In genomic region chr7:20064181-20064970, GRCh38 we compare ENCODE assay signal across 15 cellular contexts.
DNase-seq lines count a peak whose midpoint lies in the region; ATAC-seq and TF ChIP-seq lines count a peak whose summit lies in the region.
"Had no signal": no experiment of that assay in that cellular context is flagged by ENCODE, and none has a peak within 500 bp of the region (broad histone marks: within the 10 kb centered on the region; RNA-seq: fewer than 3 reads in every experiment).

No MANE protein-coding gene starts in this region.

- H3K36me3 Mint-ChIP-seq in GM23338 (ENCODE audit: low read depth), result peaks cover 61% of the 10 kb centered on the region

- TF ChIP-seq CTCF in GM23338 (conservative IDR thresholded peaks at IDR 0.05; ENCODE audit: low read depth in 2 of 2), result no peak
- no peak for TF ChIP-seq CTCF in suprapubic skin (IDR thresholded peaks at IDR 0.05)

- H3F3A ChIP-seq in GM23338 (replicated peaks; ENCODE audit: low read depth), result no peaks in the 10 kb centered on the region

- H3K9me3 ChIP-seq in suprapubic skin, result peaks cover 7% of the 10 kb centered on the region
- H3K9me3 ChIP-seq: HAP-1, lower lobe of right lung, upper lobe of right lung had no signal

- no peak for TF ChIP-seq EP300 in suprapubic skin (IDR thresholded peaks at IDR 0.05)

- no peak overlapping the region for H3K27ac Mint-ChIP-seq in GM23338

- 78% methylated on average over 5 of the region's 5 CpGs for WGBS in suprapubic skin

- H2AFZ ChIP-seq in GM23338, result no peak overlapping the region

- H3K9me3 Mint-ChIP-seq in GM23338, result peaks cover 40% of the 10 kb centered on the region

- TF ChIP-seq POLR2A in suprapubic skin (IDR thresholded peaks at IDR 0.05), result no peak

- H3K9me2 ChIP-seq in GM23338 (ENCODE audit: insufficient read depth), result no peaks in the 10 kb centered on the region

- no peak overlapping the region for H3K4me2 ChIP-seq in GM23338

- no peak for ATAC-seq in GM23338
- ATAC-seq: upper lobe of right lung had no signal

- H3K27me3 ChIP-seq in GM23338 (ENCODE audit: insufficient read depth) (no peaks in the 10 kb centered on the region), suprapubic skin (no peaks in the 10 kb centered on the region)
- H3K27me3 ChIP-seq: upper lobe of right lung had no signal

- H3K4me1 ChIP-seq in GM23338 (ENCODE audit: insufficient read depth) (peaks cover 13% of the 10 kb centered on the region; the same call in 1 of the 2 replicates), suprapubic skin (no peaks in the 10 kb centered on the region)
- H3K4me1 ChIP-seq: lower lobe of right lung, upper lobe of right lung had no signal

- DNase-seq in AG08395 (ENCODE audit: low spot score) (peak; percentile 58), GM23338 (ENCODE audit: low spot score) (no peak), amniotic epithelial cell (ENCODE audit: low read depth) (peak; percentile 48), islet precursor cell (peak; percentile 60), suprapubic skin (ENCODE audit: low spot score in 2 of 2) (no peak), superior temporal gyrus (ENCODE audit: extremely low spot score) (no peak), cerebellar nuclear complex (lab: John Stamatoyannopoulos, UW) (no peak), MV-4-11 (lab: John Stamatoyannopoulos, UW) (no peak)
- DNase-seq: ACHN; activated CD4-positive, CD25-positive, alpha-beta regulatory T cell treated with anti-CD3 and anti-CD28 coated beads, Interleukin-2, amount 50 U/mL, for 72 hours; effector memory CD4-positive, alpha-beta T cell; lower lobe of right lung; NCI-H1694; upper lobe of right lung had no signal

- peak overlapping the region; percentile 55; the same call in 1 of the 2 replicates for H3K27ac ChIP-seq in GM23338 (ENCODE audit: low read depth)
- H3K27ac ChIP-seq in suprapubic skin, result no peak overlapping the region
- H3K27ac ChIP-seq: lower lobe of right lung, upper lobe of right lung had no signal

- peaks cover 85% of the 10 kb centered on the region for H3K79me2 ChIP-seq in GM23338 (replicated peaks; ENCODE audit: insufficient read depth)

- H3K4me3 ChIP-seq in GM23338 (no peak overlapping the region), suprapubic skin (no peak overlapping the region)
- H3K4me3 ChIP-seq: HAP-1, lower lobe of right lung, upper lobe of right lung had no signal

- no peaks in the 10 kb centered on the region for H4K20me1 ChIP-seq in GM23338 (replicated peaks; ENCODE audit: insufficient read depth)

- H3K4me3 Mint-ChIP-seq in GM23338, result no peak overlapping the region

- peaks cover 12% of the 10 kb centered on the region for H3K4me1 Mint-ChIP-seq in GM23338

- H3K36me3 ChIP-seq in GM23338 (ENCODE audit: insufficient read depth) (peaks cover 6% of the 10 kb centered on the region; the same call in 1 of the 2 replicates), suprapubic skin (no peaks in the 10 kb centered on the region)
- H3K36me3 ChIP-seq: HAP-1, lower lobe of right lung, upper lobe of right lung had no signal

- H3K27me3 Mint-ChIP-seq in GM23338 (ENCODE audit: insufficient read depth, low read depth, poor library complexity), result no peaks in the 10 kb centered on the region

TF ChIP-seq in GM23338, 12 proteins besides CTCF, POLR2A, EP300 and RAD21:
- TF ChIP-seq STAT1 (IDR thresholded peaks at IDR 0.05; ENCODE audit: unreplicated experiment) (no peak), REST (IDR thresholded peaks at IDR 0.05; ENCODE audit: unreplicated experiment) (no peak)
- TF ChIP-seq, protein P1, sequence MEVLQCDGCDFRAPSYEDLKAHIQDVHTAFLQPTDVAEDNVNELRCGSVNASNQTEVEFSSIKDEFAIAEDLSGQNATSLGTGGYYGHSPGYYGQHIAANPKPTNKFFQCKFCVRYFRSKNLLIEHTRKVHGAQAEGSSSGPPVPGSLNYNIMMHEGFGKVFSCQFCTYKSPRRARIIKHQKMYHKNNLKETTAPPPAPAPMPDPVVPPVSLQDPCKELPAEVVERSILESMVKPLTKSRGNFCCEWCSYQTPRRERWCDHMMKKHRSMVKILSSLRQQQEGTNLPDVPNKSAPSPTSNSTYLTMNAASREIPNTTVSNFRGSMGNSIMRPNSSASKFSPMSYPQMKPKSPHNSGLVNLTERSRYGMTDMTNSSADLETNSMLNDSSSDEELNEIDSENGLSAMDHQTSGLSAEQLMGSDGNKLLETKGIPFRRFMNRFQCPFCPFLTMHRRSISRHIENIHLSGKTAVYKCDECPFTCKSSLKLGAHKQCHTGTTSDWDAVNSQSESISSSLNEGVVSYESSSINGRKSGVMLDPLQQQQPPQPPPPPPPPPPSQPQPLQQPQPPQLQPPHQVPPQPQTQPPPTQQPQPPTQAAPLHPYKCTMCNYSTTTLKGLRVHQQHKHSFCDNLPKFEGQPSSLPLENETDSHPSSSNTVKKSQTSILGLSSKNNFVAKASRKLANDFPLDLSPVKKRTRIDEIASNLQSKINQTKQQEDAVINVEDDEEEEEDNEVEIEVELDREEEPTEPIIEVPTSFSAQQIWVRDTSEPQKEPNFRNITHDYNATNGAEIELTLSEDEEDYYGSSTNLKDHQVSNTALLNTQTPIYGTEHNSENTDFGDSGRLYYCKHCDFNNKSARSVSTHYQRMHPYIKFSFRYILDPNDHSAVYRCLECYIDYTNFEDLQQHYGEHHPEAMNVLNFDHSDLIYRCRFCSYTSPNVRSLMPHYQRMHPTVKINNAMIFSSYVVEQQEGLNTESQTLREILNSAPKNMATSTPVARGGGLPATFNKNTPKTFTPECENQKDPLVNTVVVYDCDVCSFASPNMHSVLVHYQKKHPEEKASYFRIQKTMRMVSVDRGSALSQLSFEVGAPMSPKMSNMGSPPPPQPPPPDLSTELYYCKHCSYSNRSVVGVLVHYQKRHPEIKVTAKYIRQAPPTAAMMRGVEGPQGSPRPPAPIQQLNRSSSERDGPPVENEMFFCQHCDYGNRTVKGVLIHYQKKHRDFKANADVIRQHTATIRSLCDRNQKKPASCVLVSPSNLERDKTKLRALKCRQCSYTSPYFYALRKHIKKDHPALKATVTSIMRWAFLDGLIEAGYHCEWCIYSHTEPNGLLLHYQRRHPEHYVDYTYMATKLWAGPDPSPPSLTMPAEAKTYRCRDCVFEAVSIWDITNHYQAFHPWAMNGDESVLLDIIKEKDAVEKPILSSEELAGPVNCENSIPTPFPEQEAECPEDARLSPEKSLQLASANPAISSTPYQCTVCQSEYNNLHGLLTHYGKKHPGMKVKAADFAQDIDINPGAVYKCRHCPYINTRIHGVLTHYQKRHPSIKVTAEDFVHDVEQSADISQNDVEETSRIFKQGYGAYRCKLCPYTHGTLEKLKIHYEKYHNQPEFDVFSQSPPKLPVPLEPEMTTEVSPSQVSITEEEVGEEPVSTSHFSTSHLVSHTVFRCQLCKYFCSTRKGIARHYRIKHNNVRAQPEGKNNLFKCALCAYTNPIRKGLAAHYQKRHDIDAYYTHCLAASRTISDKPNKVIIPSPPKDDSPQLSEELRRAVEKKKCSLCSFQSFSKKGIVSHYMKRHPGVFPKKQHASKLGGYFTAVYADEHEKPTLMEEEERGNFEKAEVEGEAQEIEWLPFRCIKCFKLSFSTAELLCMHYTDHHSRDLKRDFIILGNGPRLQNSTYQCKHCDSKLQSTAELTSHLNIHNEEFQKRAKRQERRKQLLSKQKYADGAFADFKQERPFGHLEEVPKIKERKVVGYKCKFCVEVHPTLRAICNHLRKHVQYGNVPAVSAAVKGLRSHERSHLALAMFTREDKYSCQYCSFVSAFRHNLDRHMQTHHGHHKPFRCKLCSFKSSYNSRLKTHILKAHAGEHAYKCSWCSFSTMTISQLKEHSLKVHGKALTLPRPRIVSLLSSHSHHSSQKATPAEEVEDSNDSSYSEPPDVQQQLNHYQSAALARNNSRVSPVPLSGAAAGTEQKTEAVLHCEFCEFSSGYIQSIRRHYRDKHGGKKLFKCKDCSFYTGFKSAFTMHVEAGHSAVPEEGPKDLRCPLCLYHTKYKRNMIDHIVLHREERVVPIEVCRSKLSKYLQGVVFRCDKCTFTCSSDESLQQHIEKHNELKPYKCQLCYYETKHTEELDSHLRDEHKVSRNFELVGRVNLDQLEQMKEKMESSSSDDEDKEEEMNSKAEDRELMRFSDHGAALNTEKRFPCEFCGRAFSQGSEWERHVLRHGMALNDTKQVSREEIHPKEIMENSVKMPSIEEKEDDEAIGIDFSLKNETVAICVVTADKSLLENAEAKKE (CRISPR knock-in tag; IDR thresholded peaks at IDR 0.05), result 0 out of 2 replicates have a peak, but pooled peaks have one; percentile 5
TF ChIP-seq in GM23338: peak in this region for 1.

Comparison
In these comparisons a context has a peak if more than half of its experiments do, and no peak if none do; other contexts are left out.
1. DNase-seq: peak in AG08395 (single experiment), amniotic epithelial cell (single experiment) and islet precursor cell (single experiment); none in GM23338 (single experiment), suprapubic skin (0 of 2), superior temporal gyrus (single experiment), cerebellar nuclear complex (0 of 2) and MV-4-11 (single experiment).